ENCODE assay signal across 1 cellular context in the genomic region with DNA sequence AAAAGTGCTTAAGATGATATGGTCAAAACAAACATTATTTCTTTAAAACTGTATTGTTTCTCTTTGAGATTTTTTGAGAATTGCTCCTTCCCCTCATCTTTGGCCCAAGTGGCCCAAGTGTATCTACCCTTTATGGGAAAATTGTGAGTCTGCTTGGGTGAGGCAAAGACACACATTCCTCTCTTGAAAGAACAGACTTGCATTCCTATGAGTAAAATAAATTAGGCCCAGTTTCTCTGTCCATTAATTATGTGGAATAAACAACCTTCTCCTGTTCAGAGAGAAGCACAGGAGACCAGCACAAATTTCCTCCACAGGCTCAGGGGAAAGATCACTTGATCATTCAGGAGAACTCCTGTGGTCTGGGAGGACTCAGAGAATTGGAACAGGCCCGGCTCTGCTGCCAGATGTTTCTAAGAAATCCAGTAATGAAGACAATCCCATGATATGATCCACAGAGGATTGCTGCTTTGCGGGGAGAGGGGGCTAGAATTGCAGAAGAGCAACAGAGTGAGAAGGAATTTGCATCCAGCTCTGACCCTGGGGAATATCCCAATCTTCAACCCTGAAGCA.
TF ChIP-seq lines count a peak whose summit lies in the region.

No MANE protein-coding gene starts in this region.

TF ChIP-seq in GM23338, 12 proteins besides CTCF, POLR2A, EP300 and RAD21 (continued from another document):
- TF ChIP-seq ZNF331 (CRISPR knock-in tag; IDR thresholded peaks at IDR 0.05; ENCODE audit: low read depth), result no peak
- no peak for TF ChIP-seq ZNF114 (CRISPR knock-in tag; IDR thresholded peaks at IDR 0.05)
